Comparison of ENCODE assay signal across 11 cellular contexts in the genomic region with DNA sequence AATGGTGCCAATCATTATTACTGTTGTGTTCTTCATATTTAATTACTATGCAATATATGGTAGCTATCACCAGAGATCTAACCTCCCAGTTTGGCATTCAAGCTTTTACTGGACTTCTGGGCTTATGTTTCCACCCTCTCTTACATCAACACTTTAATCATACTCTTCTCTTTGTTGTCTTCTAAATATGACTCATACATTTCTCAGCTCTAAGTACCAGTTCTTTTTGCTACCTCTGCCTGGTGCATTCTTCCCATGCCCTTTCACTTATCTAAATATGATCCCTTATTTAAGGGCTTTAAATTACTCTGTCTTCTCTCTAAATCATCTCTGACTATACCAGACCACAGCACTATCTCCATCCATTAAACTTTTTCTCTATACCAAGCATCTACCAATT.
"Had no signal": no experiment of that assay in that cellular context is flagged by ENCODE, and none has a peak within 500 bp of the region (broad histone marks: within the 10 kb centered on the region; RNA-seq: fewer than 3 reads in every experiment).

No MANE protein-coding gene starts in this region.

- FAIRE-seq: keratinocyte had no signal

- H3K4me1 ChIP-seq: stomach had no signal

- H3K27ac Mint-ChIP-seq: activated naive CD4-positive, alpha-beta T cell treated with anti-CD3 and anti-CD28 coated beads, Interleukin-2, amount 50 U/mL, for 72 hours; T-cell; WTC11 had no signal

- H3K36me3 Mint-ChIP-seq: activated naive CD4-positive, alpha-beta T cell treated with anti-CD3 and anti-CD28 coated beads, Interleukin-2, amount 50 U/mL, for 72 hours; T-cell; WTC11 had no signal

- DNase-seq: activated CD4-positive, alpha-beta T cell treated with anti-CD3 and anti-CD28 coated beads for 48 hours; activated CD8-positive, alpha-beta memory T cell treated with anti-CD3 and anti-CD28 coated beads for 24 hours; amygdala; ovary; stimulated activated CD4-positive, alpha-beta T cell treated with anti-CD3 and anti-CD28 coated beads, Interleukin-4, amount 100 ng/mL, for 4 hours; stomach; T-cell had no signal

- H3K27ac ChIP-seq: ovary, stomach, thoracic aorta had no signal

- H3K36me3 ChIP-seq: ovary, stomach, thoracic aorta had no signal

- H3K4me3 ChIP-seq: ovary, stomach, thoracic aorta had no signal

- H3K4me1 Mint-ChIP-seq: T-cell had no signal

- H3K9me3 Mint-ChIP-seq: activated naive CD4-positive, alpha-beta T cell treated with anti-CD3 and anti-CD28 coated beads, Interleukin-2, amount 50 U/mL, for 72 hours; T-cell; WTC11 had no signal

- H3K4me3 Mint-ChIP-seq: T-cell, WTC11 had no signal

- H3K27me3 ChIP-seq: ovary, stomach had no signal

- ATAC-seq: T-cell, WTC11 had no signal

- H3K9me3 ChIP-seq: ovary, stomach, thoracic aorta had no signal
